Comparison of ENCODE assay signal across 20 cellular contexts in genomic region chr2:71686781-71687180, GRCh38.
"Had no signal": no experiment of that assay in that cellular context is flagged by ENCODE, and none has a peak within 500 bp of the region (broad histone marks: within the 10 kb centered on the region; RNA-seq: fewer than 3 reads in every experiment).

No MANE protein-coding gene starts in this region.

- H3K4me1 ChIP-seq: lower lobe of right lung had no signal

- H3K27me3 Mint-ChIP-seq: stimulated activated naive CD8-positive, alpha-beta T cell treated with anti-CD3 and anti-CD28 coated beads, Interleukin-15, Interleukin-2, amounts not matched to agents 100 ng/mL and 50 ng/mL, for 24 hours had no signal

- H3K36me3 ChIP-seq: tibial artery had no signal

- ATAC-seq: heart left ventricle; left lobe of liver; stimulated activated effector memory CD8-positive, alpha-beta T cell treated with anti-CD3 and anti-CD28 coated beads, Interleukin-12 subunit alpha, Interleukin-12 subunit beta, amount 100 ng/mL, for 72 hours had no signal

- H3K4me3 Mint-ChIP-seq: memory B cell; nephron progenitor cell; stimulated activated effector memory CD8-positive, alpha-beta T cell treated with anti-CD3 and anti-CD28 coated beads, Interleukin-12 subunit alpha, Interleukin-12 subunit beta, amount 100 ng/mL, for 72 hours; stimulated activated naive CD8-positive, alpha-beta T cell treated with anti-CD3 and anti-CD28 coated beads, Interleukin-15, Interleukin-2, amounts not matched to agents 100 ng/mL and 50 ng/mL, for 24 hours had no signal

- DNase-seq: caudate nucleus; cortex of kidney; effector CD8-positive, alpha-beta T cell; foreskin melanocyte; hypothalamus; lower lobe of right lung; midbrain; nephron progenitor cell; stimulated activated CD4-positive, alpha-beta T cell treated with anti-CD3 and anti-CD28 coated beads, Interleukin-4, amount 100 ng/mL, for 1 hour; stimulated activated CD8-positive, alpha-beta memory T cell treated with anti-CD3 and anti-CD28 coated beads, Interleukin-4, amount 100 ng/mL, for 48 hours had no signal

- H3K27ac ChIP-seq: lower lobe of right lung had no signal

- H3K9me3 Mint-ChIP-seq: nephron progenitor cell; stimulated activated effector memory CD8-positive, alpha-beta T cell treated with anti-CD3 and anti-CD28 coated beads, Interleukin-12 subunit alpha, Interleukin-12 subunit beta, amount 100 ng/mL, for 72 hours; stimulated activated naive CD8-positive, alpha-beta T cell treated with anti-CD3 and anti-CD28 coated beads, Interleukin-15, Interleukin-2, amounts not matched to agents 100 ng/mL and 50 ng/mL, for 24 hours had no signal

- H3K27me3 ChIP-seq: dorsolateral prefrontal cortex, heart left ventricle, neutrophil, right atrium auricular region, tibial artery had no signal

- H3K36me3 Mint-ChIP-seq: memory B cell; stimulated activated effector memory CD8-positive, alpha-beta T cell treated with anti-CD3 and anti-CD28 coated beads, Interleukin-12 subunit alpha, Interleukin-12 subunit beta, amount 100 ng/mL, for 72 hours had no signal

- H3K4me3 ChIP-seq: dorsolateral prefrontal cortex, heart left ventricle, lower lobe of right lung, right atrium auricular region, smooth muscle cell, tibial artery had no signal

- H3K27ac Mint-ChIP-seq: memory B cell; nephron progenitor cell; stimulated activated effector memory CD8-positive, alpha-beta T cell treated with anti-CD3 and anti-CD28 coated beads, Interleukin-12 subunit alpha, Interleukin-12 subunit beta, amount 100 ng/mL, for 72 hours; stimulated activated naive CD8-positive, alpha-beta T cell treated with anti-CD3 and anti-CD28 coated beads, Interleukin-15, Interleukin-2, amounts not matched to agents 100 ng/mL and 50 ng/mL, for 24 hours had no signal

- H3K4me1 Mint-ChIP-seq: memory B cell; stimulated activated effector memory CD8-positive, alpha-beta T cell treated with anti-CD3 and anti-CD28 coated beads, Interleukin-12 subunit alpha, Interleukin-12 subunit beta, amount 100 ng/mL, for 72 hours had no signal

- H3K9me3 ChIP-seq: heart left ventricle, lower lobe of right lung, neutrophil, right atrium auricular region, tibial artery had no signal
